ENCODE assay signal across 9 cellular contexts in the genomic region with DNA sequence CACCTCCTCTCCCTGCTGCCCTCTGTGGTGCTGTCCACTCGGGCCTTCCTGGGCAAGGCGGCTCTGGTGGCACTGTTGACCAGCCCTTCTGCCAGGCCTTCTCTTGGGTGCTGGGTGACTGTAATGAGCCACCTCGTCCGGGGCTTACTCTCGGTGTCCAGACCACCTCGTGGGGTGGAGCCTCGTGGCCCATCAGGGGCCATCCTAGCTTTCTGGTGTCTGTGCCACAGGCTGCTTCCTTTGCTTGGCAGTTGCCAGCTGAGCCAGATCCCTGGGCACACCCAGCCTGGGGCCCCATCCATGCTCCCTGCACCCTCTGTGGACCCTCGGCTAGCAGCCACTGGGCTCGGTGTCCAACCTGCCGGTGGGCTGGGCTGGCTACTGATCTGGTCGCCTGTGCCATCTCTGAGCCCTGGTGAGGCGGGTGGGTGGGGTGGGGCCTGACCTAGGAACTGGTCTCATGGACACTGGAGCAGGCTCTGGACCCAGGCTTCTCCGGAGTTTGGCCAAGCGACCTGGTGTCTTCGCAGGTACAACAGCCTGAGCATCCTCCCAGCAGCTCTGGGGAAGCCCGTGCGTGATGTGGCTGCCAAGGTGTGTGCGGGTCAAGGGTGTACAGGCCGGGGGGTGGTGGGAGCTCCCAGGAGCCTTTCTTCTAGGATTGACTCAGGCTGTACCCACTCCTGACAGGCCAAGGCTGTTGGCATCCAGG. TPM values are rescaled to one million over a fixed set of nuclear protein-coding genes. Genes with fewer than 3 reads are reported as not detected.
DNase-seq lines count a peak whose midpoint lies in the region; ATAC-seq and TF ChIP-seq lines count a peak whose summit lies in the region.
"Had no signal": no experiment of that assay in that cellular context is flagged by ENCODE, and none has a peak within 500 bp of the region (broad histone marks: within the 10 kb centered on the region; RNA-seq: fewer than 3 reads in every experiment).

No MANE protein-coding gene starts in this region.

- H3K9me3 ChIP-seq in DOHH2 (ENCODE audit: control insufficient read depth, insufficient read depth, low read length) (no peaks in the 10 kb centered on the region), T-helper 17 cell (ENCODE audit: control insufficient read depth, low read length, poor library complexity, severe bottlenecking) (no peaks in the 10 kb centered on the region), heart left ventricle (no peaks in the 10 kb centered on the region), psoas muscle (no peaks in the 10 kb centered on the region)

- no peaks in the 10 kb centered on the region for H3K27me3 Mint-ChIP-seq in T-helper 17 cell

- no peak overlapping the region for H3K27ac ChIP-seq in DOHH2 (ENCODE audit: low read depth, low read length)
- no peak overlapping the region for H3K27ac ChIP-seq in heart left ventricle
- no peak overlapping the region for H3K27ac ChIP-seq in psoas muscle
- H3K27ac ChIP-seq: KMS-11 had no signal

- 92 to 95% (median 93%) methylated on average over 4 to 19 of the region's 19 CpGs for WGBS in heart left ventricle, 4 donors
- WGBS in psoas muscle, 3 donors = 87 to 91% (median 90%) methylated on average over 19 of the region's 19 CpGs

- peaks cover 8% of the 10 kb centered on the region for H3F3A ChIP-seq in DOHH2 (ENCODE audit: control insufficient read depth, insufficient read depth)

- TF ChIP-seq CTCF in DOHH2 (IDR thresholded peaks at IDR 0.05; ENCODE audit: low read depth, low read length, poor library complexity, severe bottlenecking) (no peak), heart left ventricle (IDR thresholded peaks at IDR 0.05) (no peak), psoas muscle (IDR thresholded peaks at IDR 0.05) (no peak)

- DNase-seq in T-helper 17 cell = no peak
- peak in 3 of 5 donors; percentile 25 to 60 (median 28) for DNase-seq in heart left ventricle
- DNase-seq in psoas muscle = peak in 1 of 2 donors; percentile 51
- no peak for DNase-seq in NCI-H1048 (lab: John Stamatoyannopoulos, UW)
- DNase-seq in hepatic stellate cell (ENCODE audit: low spot score) = no peak
- no peak for DNase-seq in H4 (ENCODE audit: low spot score)
- no peak for DNase-seq in stimulated activated CD4-positive, alpha-beta T cell treated with anti-CD3 and anti-CD28 coated beads, Interleukin-4, amount 100 ng/mL, for 1 hour

- no peaks in the 10 kb centered on the region for H3K79me2 ChIP-seq in DOHH2 (ENCODE audit: control insufficient read depth, low read length)

- H3K9me2 ChIP-seq in DOHH2 (replicated peaks; ENCODE audit: control insufficient read depth, low read length) = no peaks in the 10 kb centered on the region

- no peaks in the 10 kb centered on the region for H3K27me3 ChIP-seq in DOHH2 (ENCODE audit: control insufficient read depth, low read length)
- peaks cover 0 to 3% (median 0%) of the 10 kb centered on the region in 9 donors for H3K27me3 ChIP-seq in heart left ventricle
- peaks cover 0 to 5% (median 3%) of the 10 kb centered on the region in 3 donors for H3K27me3 ChIP-seq in psoas muscle (ENCODE audit: insufficient read depth in 3 of 3, low read length in 2 of 3)

- no peak for TF ChIP-seq POLR2A in heart left ventricle (IDR thresholded peaks at IDR 0.05)

- H3K4me2 ChIP-seq in DOHH2 (ENCODE audit: low read length) = peak overlapping the region; percentile 88

- H3K4me1 ChIP-seq in DOHH2 (ENCODE audit: control insufficient read depth, low read length) = peaks cover 32% of the 10 kb centered on the region
- H3K4me1 ChIP-seq in heart left ventricle = peaks cover 5 to 32% (median 18%) of the 10 kb centered on the region in 12 donors
- H3K4me1 ChIP-seq in psoas muscle = peaks cover 3% of the 10 kb centered on the region

- peak overlapping the region; percentile 88 for H3K4me3 ChIP-seq in DOHH2 (ENCODE audit: low read length)
- peak overlapping the region in 7 of 12 donors; percentile 64 to 95 (median 85) for H3K4me3 ChIP-seq in heart left ventricle
- H3K4me3 ChIP-seq in psoas muscle = peak overlapping the region; percentile 87

- H3K27ac Mint-ChIP-seq in T-helper 17 cell = no peak overlapping the region

- peak overlapping the region; percentile 91 for H3K4me3 Mint-ChIP-seq in T-helper 17 cell

- ATAC-seq in T-helper 17 cell (no peak), heart left ventricle (no peak), psoas muscle (no peak)

- peaks cover 14% of the 10 kb centered on the region for H3K36me3 ChIP-seq in DOHH2 (ENCODE audit: control insufficient read depth, low read length)
- peaks cover 0 to 13% (median 0%) of the 10 kb centered on the region in 9 donors for H3K36me3 ChIP-seq in heart left ventricle
- H3K36me3 ChIP-seq in psoas muscle (ENCODE audit: insufficient read depth in 1 of 2, low read depth in 1 of 2) = no peaks in the 10 kb centered on the region

- no peaks in the 10 kb centered on the region for H4K20me1 ChIP-seq in DOHH2 (ENCODE audit: control insufficient read depth, insufficient read depth, low read depth, low read length)

- intact Hi-C loops in heart left ventricle (cut with DNase I) (loop anchor here in 7 of 10 donors (2.0 to 10.0 kb wide), 9 partner anchors 39 to 175 kb away; a partner anchor contains a TSS), psoas muscle (cut with DNase I) (loop anchor here in 1 of 2 donors (5.0 kb wide), 1 partner anchor 1314 kb away; a partner anchor contains a TSS)

- H3K36me3 Mint-ChIP-seq in T-helper 17 cell (ENCODE audit: low read depth) = peaks cover 3% of the 10 kb centered on the region

- H3K4me1 Mint-ChIP-seq in T-helper 17 cell = peaks cover 29% of the 10 kb centered on the region

RNA-seq across cellular contexts. Expression of a gene that starts 1.4 kb away (rescaled TPM):
- total RNA-seq in T-helper 17 cell (10 to 100 TPM; 17.6 to 18.5 TPM), heart left ventricle (10 to 100 TPM in 2 of 9 donors, 1 to 10 TPM in 7; 5.1 to 13.9 (median 7.2) TPM), psoas muscle (1 to 10 TPM in 3 of 4 donors, under 1 TPM in 1; 0.97 to 3.9 (median 3.1) TPM)
- polyA plus RNA-seq in heart left ventricle (1 to 10 TPM; 8.6 to 9.2 TPM), psoas muscle (1 to 10 TPM; 1.8 to 3.0 (median 2.6) TPM)
- total RNA-seq in H4 (2014; rRNA removed; shearing (Covaris generic)) = 18.8 and 29.0 TPM in 2 replicates

RNA-seq across cellular contexts. Expression of a gene that starts 31.8 kb away (rescaled TPM):
- total RNA-seq in T-helper 17 cell (100 to 1,000 TPM; 179 to 212 TPM), heart left ventricle (10 to 100 TPM in 8 of 9 donors, 1 to 10 TPM in 1; 7.8 to 70.8 (median 14.3) TPM), psoas muscle (10 to 100 TPM in 2 of 4 donors, 1 to 10 TPM in 2; 6.2 to 10.6 (median 8.9) TPM)
- polyA plus RNA-seq in heart left ventricle (10 to 100 TPM; 13.6 to 22.5 TPM), psoas muscle (10 to 100 TPM in 1 of 3 donors, 1 to 10 TPM in 2; 6.6 to 10.8 (median 8.2) TPM)
- total RNA-seq in H4 (2014; rRNA removed; shearing (Covaris generic)) = 3.3 and 9.1 TPM in 2 replicates

RNA-seq across cellular contexts. Expression of a gene that starts 44.8 kb away (rescaled TPM):
- total RNA-seq in T-helper 17 cell = 1 to 10 TPM in 1 of 2 donors, under 1 TPM in 1; 0.94 to 3.8 TPM
- total RNA-seq in heart left ventricle = 1 to 10 TPM in 2 of 9 donors, under 1 TPM in 2, not detected in 5; 0.47 to 2.6 (median 1.6) TPM
- polyA plus RNA-seq in heart left ventricle = 1 to 10 TPM in 1 of 2 donors, under 1 TPM in 1; 0.30 to 1.1 TPM
- total RNA-seq in psoas muscle = under 1 TPM in 2 of 4 donors, not detected in 2; 0.58 to 0.89 TPM
- polyA plus RNA-seq in psoas muscle = under 1 TPM; 0.08 to 0.21 (median 0.16) TPM
- not detected in 2 replicates for total RNA-seq in H4 (2014; rRNA removed; shearing (Covaris generic))

RNA-seq across cellular contexts. Expression of a gene that starts 58.0 kb away (rescaled TPM):
- total RNA-seq in T-helper 17 cell = not detected
- 1 to 10 TPM in 7 of 9 donors, under 1 TPM in 2; 0.45 to 2.0 (median 1.3) TPM for total RNA-seq in heart left ventricle
- polyA plus RNA-seq in heart left ventricle = under 1 TPM; 0.42 to 0.83 TPM
- under 1 TPM; 0.18 to 0.77 (median 0.45) TPM for total RNA-seq in psoas muscle
- under 1 TPM in 2 of 3 donors, not detected in 1; 0.13 to 0.14 TPM for polyA plus RNA-seq in psoas muscle
- total RNA-seq in H4 (2014; rRNA removed; shearing (Covaris generic)) = not detected in 2 replicates

Comparison
In these comparisons a context has a peak if more than half of its experiments do, and no peak if none do; other contexts are left out.
1. DNase-seq: peak in heart left ventricle (3 of 5); none in T-helper 17 cell (0 of 3), NCI-H1048 (single experiment), hepatic stellate cell (single experiment), H4 (single experiment) and stimulated activated CD4-positive, alpha-beta T cell treated with anti-CD3 and anti-CD28 coated beads, Interleukin-4, amount 100 ng/mL, for 1 hour (single experiment).
2. Peak in every context shown above with its lines, with median percentiles within 50 percentile points of each other: H3K4me3 ChIP-seq.